17 cellular contexts compared by ENCODE assay signal in genomic region chr4:38111024-38111423, GRCh38.
DNase-seq lines count a peak whose midpoint lies in the region; ATAC-seq, FAIRE-seq and TF ChIP-seq lines count a peak whose summit lies in the region.
"Had no signal": no experiment of that assay in that cellular context is flagged by ENCODE, and none has a peak within 500 bp of the region (broad histone marks: within the 10 kb centered on the region; RNA-seq: fewer than 3 reads in every experiment).

No MANE protein-coding gene starts in this region.

- CTCF ChIA-PET in activated B cell treated with CpG ODN at 0.5 μM for 24 hours (lab: Charles Lee) = no interaction called here

- ATAC-seq in activated B cell treated with CpG ODN at 0.5 μM for 24 hours (ENCODE audit: low read depth) (no peak), HG03378 (IDR thresholded peaks at IDR 0.05; ENCODE audit: unreplicated experiment) (no peak), GM19023 (IDR thresholded peaks at IDR 0.05; ENCODE audit: unreplicated experiment) (no peak)
- ATAC-seq: GM12878 had no signal

- H3K4me1 Mint-ChIP-seq in activated B cell treated with CpG ODN at 0.5 μM for 24 hours (no peaks in the 10 kb centered on the region), progenitor cell of endocrine pancreas (ENCODE audit: low read depth) (peaks cover 65% of the 10 kb centered on the region)

- TF ChIP-seq CTCF in activated B cell treated with CpG ODN at 0.5 μM for 24 hours (IDR thresholded peaks at IDR 0.05) (no peak), progenitor cell of endocrine pancreas (IDR thresholded peaks at IDR 0.05; ENCODE audit: unreplicated experiment) (no peak)

- peaks cover 86% of the 10 kb centered on the region for H3K36me3 Mint-ChIP-seq in activated B cell treated with CpG ODN at 0.5 μM for 24 hours (ENCODE audit: low read depth)
- H3K36me3 Mint-ChIP-seq in progenitor cell of endocrine pancreas (ENCODE audit: insufficient read depth) = peaks cover 14% of the 10 kb centered on the region

- H3K27ac Mint-ChIP-seq in activated B cell treated with CpG ODN at 0.5 μM for 24 hours = peak overlapping the region; percentile 19
- H3K27ac Mint-ChIP-seq in progenitor cell of endocrine pancreas = peak overlapping the region; percentile 84

- no peaks in the 10 kb centered on the region for H3K9me3 Mint-ChIP-seq in activated B cell treated with CpG ODN at 0.5 μM for 24 hours
- no peaks in the 10 kb centered on the region for H3K9me3 Mint-ChIP-seq in progenitor cell of endocrine pancreas (ENCODE audit: low read depth)

- POLR2A ChIA-PET in activated B cell treated with CpG ODN at 0.5 μM for 24 hours (lab: Charles Lee) = no interaction called here

- intact Hi-C loops in activated B cell treated with CpG ODN at 0.5 μM for 24 hours (cut with micrococcal nuclease) = no loop called here

- H3K27me3 Mint-ChIP-seq in activated B cell treated with CpG ODN at 0.5 μM for 24 hours (no peaks in the 10 kb centered on the region), progenitor cell of endocrine pancreas (no peaks in the 10 kb centered on the region)

- DNase-seq in EL (peak; percentile 20), HTR-8/SVneo (ENCODE audit: insufficient read length, low spot score) (peak; percentile 12), activated B cell treated with CpG ODN at 0.5 μM for 24 hours (no peak), progenitor cell of endocrine pancreas (ENCODE audit: low spot score, unreplicated experiment) (no peak), DMS114 treated with DMSO at 0.1 percent for 48 hours (lab: John Stamatoyannopoulos, UW; ENCODE audit: unreplicated experiment) (no peak)
- DNase-seq: BE2C, NCI-H1092, NCI-H1436, NCI-H1930, NCI-H345, NCI-H524, NCI-H774, Right ventricle myocardium superior had no signal

- FAIRE-seq in HTR-8/SVneo (lab: Jason Lieb, UNC) = no peak
- FAIRE-seq: D721Med, GM12878 had no signal

- H3K4me3 Mint-ChIP-seq in activated B cell treated with CpG ODN at 0.5 μM for 24 hours (no peak overlapping the region), progenitor cell of endocrine pancreas (ENCODE audit: low read depth) (no peak overlapping the region)

Comparison
In these comparisons a context has a peak if more than half of its experiments do, and no peak if none do; other contexts are left out.
1. DNase-seq: peak in EL (single experiment) and HTR-8/SVneo (single experiment); none in activated B cell treated with CpG ODN at 0.5 μM for 24 hours (single experiment), progenitor cell of endocrine pancreas (single experiment) and DMS114 treated with DMSO at 0.1 percent for 48 hours (single experiment).